ENCODE assay signal across 1 cellular context in the genomic region with DNA sequence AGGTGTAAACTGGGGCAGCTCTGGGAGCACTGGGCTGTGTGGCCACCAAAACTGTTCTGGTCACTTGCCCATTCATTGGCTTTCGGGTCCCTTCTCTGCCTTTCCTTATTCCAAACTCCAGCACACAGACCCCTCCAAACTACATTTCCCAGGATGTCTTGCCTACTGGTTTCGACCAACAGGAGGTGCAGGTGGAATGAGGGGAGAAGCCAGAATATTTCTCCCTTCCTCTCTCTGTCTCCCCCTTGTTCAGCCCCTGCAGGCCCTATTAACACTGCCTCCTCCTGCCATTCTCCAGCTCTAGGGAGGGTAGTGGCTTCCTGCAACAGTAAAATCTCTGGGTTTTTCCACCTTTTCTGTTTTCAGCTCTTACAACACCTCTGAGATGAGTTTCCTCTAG.
TF ChIP-seq lines count a peak whose summit lies in the region.

No MANE protein-coding gene starts in this region.

TF ChIP-seq in GM23338, 12 proteins besides CTCF, POLR2A, EP300 and RAD21 (continued from another document):
- no peak for TF ChIP-seq POLR2AphosphoS5 (IDR thresholded peaks at IDR 0.05; ENCODE audit: low read depth)
- TF ChIP-seq EZH2 (IDR thresholded peaks at IDR 0.05; ENCODE audit: low read depth, unreplicated experiment), result no peak
